Comparison of ENCODE assay signal across 8 cellular contexts in the genomic region with DNA sequence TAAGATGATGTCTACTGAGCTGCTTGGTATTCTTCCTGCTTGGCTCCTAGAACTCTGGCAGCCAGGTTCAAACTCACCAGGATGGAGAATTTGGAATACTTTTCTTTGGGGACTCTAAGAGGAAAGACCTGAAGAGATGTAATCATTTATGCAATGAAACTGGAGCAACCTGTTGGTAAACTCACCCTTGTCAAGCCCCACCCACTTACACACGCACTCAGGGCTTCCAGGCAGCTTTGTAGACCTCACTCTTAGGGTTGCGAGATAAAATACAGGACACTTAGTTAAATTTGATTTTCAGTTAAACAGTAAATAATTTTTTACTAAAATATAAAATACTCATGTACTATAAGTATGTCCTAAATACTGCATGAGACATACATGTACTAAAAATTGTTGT. TPM values are rescaled to one million over a fixed set of nuclear protein-coding genes. Genes with fewer than 3 reads are reported as not detected.
A peak's percentile ranks its signal among the peaks of the same experiment; 100 is the strongest.
DNase-seq lines count a peak whose midpoint lies in the region; ATAC-seq, FAIRE-seq and TF ChIP-seq lines count a peak whose summit lies in the region.
"Not testable (repeated sequence)": the region's sequence is repeated elsewhere in the genome, so short reads cannot be mapped to it uniquely, and the experiment has no call there.

No MANE protein-coding gene starts in this region.

- not testable (repeated sequence) for TF ChIP-seq POLR2A in GM12891 (IDR thresholded peaks at IDR 0.05; ENCODE audit: low read depth, low read length); body of pancreas (IDR thresholded peaks at IDR 0.05)

- not testable (repeated sequence) for H3K4me3 Mint-ChIP-seq in type B pancreatic cell

- peak overlapping the region; percentile 72 for H3K27ac Mint-ChIP-seq in type B pancreatic cell

- 52 to 58% methylated on average over 2 of the region's 2 CpGs for WGBS in body of pancreas, 2 donors
- 43 to 78% methylated on average over 1 to 2 of the region's 2 CpGs for WGBS in pancreas, 2 donors

- not testable (repeated sequence) for H3K36me3 Mint-ChIP-seq in type B pancreatic cell

- H3K36me3 ChIP-seq in body of pancreas (replicated peaks in 1 of 2; ENCODE audit: insufficient read depth in 1 of 2, low read depth in 2 of 2); left ventricle myocardium inferior; lower lobe of right lung; pancreas: not testable (repeated sequence)

- H3K27me3 Mint-ChIP-seq in type B pancreatic cell, result not testable (repeated sequence)

- not testable (repeated sequence) for H3K27me3 ChIP-seq in body of pancreas; left ventricle myocardium inferior (ENCODE audit: low read depth); lower lobe of right lung (ENCODE audit: low read depth); pancreas

- not testable (repeated sequence) for TF ChIP-seq CTCF in body of pancreas (IDR thresholded peaks at IDR 0.05); left ventricle myocardium inferior (IDR thresholded peaks at IDR 0.05; ENCODE audit: borderline replicate concordance); lower lobe of right lung (IDR thresholded peaks at IDR 0.05); pancreas (IDR thresholded peaks at IDR 0.05); type B pancreatic cell (conservative IDR thresholded peaks at IDR 0.05)

- not testable (repeated sequence) for H3K9me3 ChIP-seq in body of pancreas; left ventricle myocardium inferior (replicated peaks); lower lobe of right lung; pancreas

- H3K4me1 ChIP-seq in body of pancreas (peaks cover 24% of the 10 kb centered on the region), left ventricle myocardium inferior (peaks cover 33% of the 10 kb centered on the region)
- H3K4me1 ChIP-seq in lower lobe of right lung, pancreas: not testable (repeated sequence)

- H3K27ac ChIP-seq in body of pancreas, lower lobe of right lung, pancreas: not testable (repeated sequence)
- peak overlapping the region; percentile 63 for H3K27ac ChIP-seq in left ventricle myocardium inferior (replicated peaks)

- intact Hi-C loops in body of pancreas (cut with DNase I); left ventricle myocardium inferior (cut with micrococcal nuclease); left colon (cut with DNase I, micrococcal nuclease); lower lobe of right lung (cut with DNase I); pancreas (cut with DNase I): not testable (repeated sequence)

- H3K4me1 Mint-ChIP-seq in type B pancreatic cell (ENCODE audit: unreplicated experiment), result not testable (repeated sequence)

- ATAC-seq in body of pancreas (peak; percentile 83), left colon (peak; percentile 77), lower lobe of right lung (peak; percentile 79 to 84), pancreas (peak; percentile 55 to 86 (median 82))

- H3K9me3 Mint-ChIP-seq in type B pancreatic cell, result peaks cover 12% of the 10 kb centered on the region

- FAIRE-seq in GM12891 (lab: Jason Lieb, UNC), result peak; percentile 67
- peak; percentile 65 for FAIRE-seq in HTR-8/SVneo (lab: Jason Lieb, UNC)
- FAIRE-seq in pancreas (lab: Jason Lieb, UNC), result not testable (repeated sequence)

- H3K4me3 ChIP-seq in body of pancreas, left ventricle myocardium inferior, lower lobe of right lung, pancreas: not testable (repeated sequence)

- DNase-seq in GM12891 (ENCODE audit: insufficient read length, low spot score); HTR-8/SVneo (ENCODE audit: insufficient read length, low spot score); body of pancreas; left ventricle myocardium inferior; left colon; lower lobe of right lung; pancreas; type B pancreatic cell (ENCODE audit: extremely low spot score, unreplicated experiment): not testable (repeated sequence)

RNA-seq across cellular contexts. Expression of gene AAK1, which starts 19.0 kb away (rescaled TPM):
- 7.9 TPM for polyA plus RNA-seq in GM12891 (2012; ENCODE audit: low read depth, missing spikeins)
- total RNA-seq in body of pancreas, result 10 to 100 TPM; 44.6 to 60.0 TPM
- 133 TPM for total RNA-seq in left ventricle myocardium inferior
- 10 to 100 TPM; 59.5 to 61.5 TPM for total RNA-seq in left colon
- 73.3 TPM for total RNA-seq in lower lobe of right lung
- total RNA-seq in pancreas, result 10 to 100 TPM; 26.3 to 45.1 (median 35.5) TPM
- polyA plus RNA-seq in pancreas, result 10 to 100 TPM; 20.6 to 27.8 TPM
- total RNA-seq in type B pancreatic cell (ENCODE audit: low replicate concordance), result 45.5 and 50.3 TPM in 2 replicates
